1 cellular context compared by ENCODE assay signal in genomic region chr20:49219091-49219923, GRCh38.
TF ChIP-seq lines count a peak whose summit lies in the region.

Gene DDX27, plus strand, starts transcription at chr20:49219416. Its CDS starts 33 bp downstream, at chr20:49219449.

TF ChIP-seq in H1, 55 proteins besides CTCF, POLR2A, EP300 and RAD21 (continued from another document):
- TF ChIP-seq CHD7 (IDR thresholded peaks at IDR 0.05; ENCODE audit: insufficient replicate concordance, low read length): no peak
- no peak; the same call in 1 of the 2 replicates for TF ChIP-seq E2F6 (IDR thresholded peaks at IDR 0.05)
- 0 out of 2 replicates have a peak, but pooled peaks have one; percentile 24 for TF ChIP-seq JUND (IDR thresholded peaks at IDR 0.05; ENCODE audit: low read length)
- no peak for TF ChIP-seq SRF (IDR thresholded peaks at IDR 0.05; ENCODE audit: low read depth, low read length)
- TF ChIP-seq, protein P1, sequence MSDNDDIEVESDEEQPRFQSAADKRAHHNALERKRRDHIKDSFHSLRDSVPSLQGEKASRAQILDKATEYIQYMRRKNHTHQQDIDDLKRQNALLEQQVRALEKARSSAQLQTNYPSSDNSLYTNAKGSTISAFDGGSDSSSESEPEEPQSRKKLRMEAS (IDR thresholded peaks at IDR 0.05): peak; percentile 83
- TF ChIP-seq BCL11A (IDR thresholded peaks at IDR 0.05; ENCODE audit: low read depth in 2 of 2, low read length in 2 of 2): no peak
- no peak for TF ChIP-seq BACH1 (IDR thresholded peaks at IDR 0.05; ENCODE audit: low read length)
- TF ChIP-seq CBX5 (IDR thresholded peaks at IDR 0.05; ENCODE audit: low read depth, low read length): no peak
- TF ChIP-seq SP2 (IDR thresholded peaks at IDR 0.05; ENCODE audit: low read length): no peak
- TF ChIP-seq RBBP5 (IDR thresholded peaks at IDR 0.05; ENCODE audit: borderline replicate concordance, low read depth, low read length): 0 out of 2 replicates have a peak, but pooled peaks have one; percentile 21
- TF ChIP-seq SAP30 (IDR thresholded peaks at IDR 0.05; ENCODE audit: insufficient read depth, insufficient replicate concordance, low read length): no peak
- no peak for TF ChIP-seq RXRA (IDR thresholded peaks at IDR 0.05; ENCODE audit: insufficient read depth, low read depth, low read length)
- no peak for TF ChIP-seq POU5F1 (IDR thresholded peaks at IDR 0.05; ENCODE audit: low read depth, low read length)
- TF ChIP-seq RFX5 (IDR thresholded peaks at IDR 0.05; ENCODE audit: borderline replicate concordance, low read depth, low read length): no peak
- TF ChIP-seq CHD2 (IDR thresholded peaks at IDR 0.05; ENCODE audit: low read length): no peak
- TF ChIP-seq EGR1 (IDR thresholded peaks at IDR 0.05; ENCODE audit: borderline replicate concordance, low read depth, low read length): no peak
- TF ChIP-seq TAF1 (IDR thresholded peaks at IDR 0.05; ENCODE audit: low read depth, low read length): peak; percentile 95
- TF ChIP-seq HDAC6 (IDR thresholded peaks at IDR 0.05; ENCODE audit: low read depth, low read length): no peak
- peak; percentile 55; the same call in 1 of the 2 replicates for TF ChIP-seq KDM5A (IDR thresholded peaks at IDR 0.05; ENCODE audit: low read length)
- TF ChIP-seq ATF2 (IDR thresholded peaks at IDR 0.05; ENCODE audit: low read length): no peak
- TF ChIP-seq TEAD4 (IDR thresholded peaks at IDR 0.05; ENCODE audit: low read depth, low read length): no peak
- peak; percentile 69 for TF ChIP-seq KDM4A (IDR thresholded peaks at IDR 0.05; ENCODE audit: low read depth, low read length, severe bottlenecking)
- no peak for TF ChIP-seq CTBP2 (IDR thresholded peaks at IDR 0.05; ENCODE audit: borderline replicate concordance, insufficient read depth, insufficient read length, low read length)
- peak in 1 of 2 experiments; percentile 77; a peak in 2 of 4 replicates for TF ChIP-seq SIN3A (conservative IDR thresholded peaks at IDR 0.05 in 1 of 2, IDR thresholded peaks at IDR 0.05 in 1 of 2; ENCODE audit: low read depth in 1 of 2, low read length in 2 of 2)
- no peak; the same call in 1 of the 2 replicates for TF ChIP-seq CHD1 (IDR thresholded peaks at IDR 0.05; ENCODE audit: low read depth, low read length)
- TF ChIP-seq RNF2 (IDR thresholded peaks at IDR 0.05; ENCODE audit: borderline replicate concordance, low read depth, low read length, missing control alignments, poor library complexity, severe bottlenecking): no peak
- no peak for TF ChIP-seq USF2 (IDR thresholded peaks at IDR 0.05; ENCODE audit: low read length)
